In the genomic region with DNA sequence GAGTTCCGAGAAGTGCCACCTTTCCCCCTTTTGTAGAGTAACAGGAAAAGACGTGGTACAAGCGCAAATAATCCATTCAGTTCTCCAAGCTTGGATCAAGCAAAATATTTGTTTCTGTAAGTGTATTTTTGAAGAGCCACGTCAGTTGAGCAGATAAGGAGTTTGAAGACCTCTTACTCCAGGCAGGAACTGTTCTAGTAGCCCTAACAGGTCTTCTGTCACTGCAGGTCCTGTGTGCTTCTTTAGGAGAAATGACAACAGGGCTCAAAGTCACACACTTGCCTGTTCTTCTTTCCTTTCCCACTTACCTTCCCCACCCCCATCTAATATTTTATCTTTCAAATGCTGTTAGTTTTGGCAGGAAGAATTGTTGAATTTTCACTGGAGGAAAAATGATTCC, we compare ENCODE assay signal across 23 cellular contexts.
"Had no signal": no experiment of that assay in that cellular context is flagged by ENCODE, and none has a peak within 500 bp of the region (broad histone marks: within the 10 kb centered on the region; RNA-seq: fewer than 3 reads in every experiment).

No MANE protein-coding gene starts in this region.

- H3K27ac ChIP-seq: hepatocyte, sigmoid colon, testis had no signal

- H3K9me3 ChIP-seq: sigmoid colon, testis had no signal

- H3K4me3 Mint-ChIP-seq: brain; immature natural killer cell; naive thymus-derived CD4-positive, alpha-beta T cell; T-helper 1 cell treated with Interleukin-12 subunit alpha and Interleukin-12 subunit beta and Interleukin-4 antibody, amounts not matched to agents 30 μg/mL and 1 μg/mL, for 36 hours; WTC11 had no signal

- H3K27me3 ChIP-seq: hepatocyte, sigmoid colon, testis had no signal

- H3K27me3 Mint-ChIP-seq: brain; naive thymus-derived CD4-positive, alpha-beta T cell had no signal

- H3K4me3 ChIP-seq: hepatocyte, sigmoid colon, smooth muscle cell, testis had no signal

- ATAC-seq: activated naive CD4-positive, alpha-beta T cell treated with anti-CD3 and anti-CD28 coated beads, Interleukin-2, amount 50 U/mL, for 72 hours; left ventricle myocardium superior; naive thymus-derived CD4-positive, alpha-beta T cell; WTC11 had no signal

- H3K4me1 Mint-ChIP-seq: immature natural killer cell had no signal

- H3K27ac Mint-ChIP-seq: T-helper 1 cell treated with Interleukin-12 subunit alpha and Interleukin-12 subunit beta and Interleukin-4 antibody, amounts not matched to agents 30 μg/mL and 1 μg/mL, for 36 hours; WTC11 had no signal

- H3K9me3 Mint-ChIP-seq: activated naive CD4-positive, alpha-beta T cell treated with anti-CD3 and anti-CD28 coated beads, Interleukin-2, amount 50 U/mL, for 72 hours; immature natural killer cell; naive thymus-derived CD4-positive, alpha-beta T cell; T-helper 1 cell treated with Interleukin-12 subunit alpha and Interleukin-12 subunit beta and Interleukin-4 antibody, amounts not matched to agents 30 μg/mL and 1 μg/mL, for 36 hours; WTC11 had no signal

- H3K36me3 Mint-ChIP-seq: WTC11 had no signal

- DNase-seq: activated CD4-positive, alpha-beta T cell treated with anti-CD3 and anti-CD28 coated beads, Interleukin-2, amount 50 U/mL, for 48 hours; activated gamma-delta T cell treated with Interleukin-2 at 50 U/mL for 16 hours; aorta; caudate nucleus; dermis blood vessel endothelial cell; effector CD8-positive, alpha-beta T cell; foreskin melanocyte; glutamatergic neuron; immature natural killer cell; left ventricle myocardium superior; mesendoderm; naive thymus-derived CD4-positive, alpha-beta T cell; stimulated activated CD4-positive, alpha-beta T cell treated with anti-CD3 and anti-CD28 coated beads, Interleukin-15, amount 100 ng/mL, for 24 hours; stimulated activated naive CD4-positive, alpha-beta T cell; T1000; testis had no signal
